ENCODE assay signal across 8 cellular contexts in the genomic region with DNA sequence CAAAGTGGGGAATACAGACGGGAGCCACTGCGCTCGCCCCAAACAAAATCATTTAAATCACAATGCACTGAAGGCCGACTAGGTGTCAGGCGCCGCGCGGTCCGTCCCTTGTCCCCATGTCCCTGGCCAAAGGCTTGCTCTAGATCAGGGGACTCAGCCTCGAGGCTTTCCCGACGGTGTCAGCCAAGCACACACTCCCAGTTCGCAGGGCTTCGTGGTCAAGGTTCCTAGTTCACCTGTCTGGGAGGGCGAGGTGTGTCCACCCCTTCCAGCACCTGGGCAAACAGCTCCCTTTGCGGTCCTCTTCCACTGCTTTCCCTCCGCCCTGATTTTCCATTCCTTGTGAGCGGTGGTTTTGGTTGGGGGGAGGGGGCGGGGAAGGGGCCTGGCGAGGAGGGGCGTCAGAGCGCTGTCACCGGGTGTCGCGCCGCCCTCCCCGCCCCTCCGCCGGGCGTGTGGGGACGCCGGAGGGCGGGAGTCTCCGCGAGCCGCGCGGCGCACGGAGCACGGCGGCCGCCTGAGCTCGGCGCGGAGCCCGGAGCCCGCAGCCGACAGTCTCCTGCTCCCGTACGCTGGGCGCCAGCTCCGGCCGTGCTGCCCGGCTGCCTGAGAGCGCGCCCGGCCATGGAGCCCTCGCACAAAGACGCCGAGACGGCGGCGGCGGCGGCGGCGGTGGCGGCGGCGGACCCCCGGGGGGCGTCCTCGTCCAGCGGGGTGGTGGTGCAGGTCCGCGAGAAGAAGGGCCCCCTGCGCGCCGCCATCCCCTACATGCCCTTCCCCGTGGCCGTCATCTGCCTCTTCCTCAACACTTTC. TPM values are rescaled to one million over a fixed set of nuclear protein-coding genes. Genes with fewer than 3 reads are reported as not detected.
A peak's percentile ranks its signal among the peaks of the same experiment; 100 is the strongest.
DNase-seq lines count a peak whose midpoint lies in the region; ATAC-seq and TF ChIP-seq lines count a peak whose summit lies in the region.

Gene STUM, plus strand, starts transcription at position 484 of the 813 bp plus-strand sequence. Its CDS starts 141 bp downstream, at position 625.

- H3F3A ChIP-seq in GM23338 (replicated peaks; ENCODE audit: low read depth): no peaks in the 10 kb centered on the region

- H3K36me3 Mint-ChIP-seq in GM23338 (ENCODE audit: low read depth) (no peaks in the 10 kb centered on the region), T-cell (no peaks in the 10 kb centered on the region), type B pancreatic cell (no peaks in the 10 kb centered on the region)

- H3K4me1 Mint-ChIP-seq in GM23338: peaks cover 27% of the 10 kb centered on the region
- peaks cover 16 to 21% (median 18%) of the 10 kb centered on the region in 3 donors for H3K4me1 Mint-ChIP-seq in T-cell
- peaks cover 13% of the 10 kb centered on the region for H3K4me1 Mint-ChIP-seq in type B pancreatic cell (ENCODE audit: unreplicated experiment)

- no peaks in the 10 kb centered on the region for H3K9me2 ChIP-seq in GM23338 (ENCODE audit: insufficient read depth)

- ATAC-seq in GM23338 (peak; percentile 57), T-cell (replicated peaks in 1 of 4) (peak; percentile 68 to 73 (median 70)), GM18870 (IDR thresholded peaks at IDR 0.05; ENCODE audit: unreplicated experiment) (no peak), GM18858 (IDR thresholded peaks at IDR 0.05; ENCODE audit: unreplicated experiment) (no peak)

- H3K27me3 ChIP-seq in GM23338 (ENCODE audit: insufficient read depth) (peaks cover 58% of the 10 kb centered on the region), ectodermal cell (ENCODE audit: control insufficient read depth, insufficient read depth, low read length, poor library complexity, severe bottlenecking) (peaks cover 44% of the 10 kb centered on the region)

- H3K36me3 ChIP-seq in GM23338 (ENCODE audit: insufficient read depth) (no peaks in the 10 kb centered on the region), ectodermal cell (ENCODE audit: control insufficient read depth, insufficient read depth, low read length) (no peaks in the 10 kb centered on the region)

- H3K9me3 ChIP-seq in ectodermal cell (ENCODE audit: control insufficient read depth, low read length): no peaks in the 10 kb centered on the region

- H3K4me3 ChIP-seq in AG10803 (ENCODE audit: low read length): peak within 1 kb of the TSS; percentile 17; the same call in 1 of the 2 replicates
- peak within 1 kb of the TSS; percentile 69 for H3K4me3 ChIP-seq in GM23338
- H3K4me3 ChIP-seq in ectodermal cell (ENCODE audit: insufficient read depth, low read depth, low read length): peak within 1 kb of the TSS; percentile 35

- no peak for TF ChIP-seq CTCF in AG10803 (conservative IDR thresholded peaks at IDR 0.05; ENCODE audit: low read length)
- no peak for TF ChIP-seq CTCF in GM23338 (conservative IDR thresholded peaks at IDR 0.05; ENCODE audit: low read depth in 2 of 2)
- TF ChIP-seq CTCF in type B pancreatic cell (conservative IDR thresholded peaks at IDR 0.05): no peak

- H4K20me1 ChIP-seq in GM23338 (replicated peaks; ENCODE audit: insufficient read depth): no peaks in the 10 kb centered on the region; the same call in 1 of the 2 replicates

- DNase-seq in AG10803 (ENCODE audit: low read depth) (peak; percentile 23), GM23338 (ENCODE audit: low spot score) (peak; percentile 68), T-cell (peak in 8 of 34 experiments; percentile 15 to 27 (median 22)), mesenteric fat pad (ENCODE audit: low spot score) (peak; percentile 86), type B pancreatic cell (ENCODE audit: extremely low spot score, unreplicated experiment) (no peak)

- H2AFZ ChIP-seq in GM23338: peak within 1 kb of the TSS; percentile 95

- no peaks in the 10 kb centered on the region for H3K9me3 Mint-ChIP-seq in GM23338
- no peaks in the 10 kb centered on the region for H3K9me3 Mint-ChIP-seq in T-cell
- no peaks in the 10 kb centered on the region for H3K9me3 Mint-ChIP-seq in type B pancreatic cell

- WGBS in ectodermal cell, 2 experiments: 0% methylated on average over 82 of the region's 82 CpGs

- peaks cover 8% of the 10 kb centered on the region for H3K4me1 ChIP-seq in GM23338 (ENCODE audit: insufficient read depth)
- H3K4me1 ChIP-seq in ectodermal cell (ENCODE audit: control insufficient read depth, insufficient read depth, low read length): peaks cover 5% of the 10 kb centered on the region

- peak within 1 kb of the TSS; percentile 93 for H3K4me2 ChIP-seq in GM23338

- no peaks in the 10 kb centered on the region for H3K79me2 ChIP-seq in GM23338 (replicated peaks; ENCODE audit: insufficient read depth)

- CTCF ChIA-PET in T-cell (lab: Charles Lee): interaction anchor here (0.6 to 0.8 kb wide), 17 partner anchors 12 to 995 kb away, joined by 3 to 10 read pairs (median 4); partner anchors contain the start of gene PARP1 (in 1 of the 2)

- H3K27ac ChIP-seq in GM23338 (ENCODE audit: low read depth) (no peak within 1 kb of the TSS), ectodermal cell (ENCODE audit: insufficient read depth, low read depth, low read length, poor library complexity, severe bottlenecking) (no peak within 1 kb of the TSS)

- H3K27ac Mint-ChIP-seq in GM23338: no peak within 1 kb of the TSS
- H3K27ac Mint-ChIP-seq in T-cell: no peak within 1 kb of the TSS
- no peak within 1 kb of the TSS for H3K27ac Mint-ChIP-seq in type B pancreatic cell

- H3K27me3 Mint-ChIP-seq in GM23338 (ENCODE audit: insufficient read depth, low read depth, poor library complexity) (peaks cover 50% of the 10 kb centered on the region), T-cell (peaks cover 37 to 56% of the 10 kb centered on the region in 2 donors), type B pancreatic cell (peaks cover 65% of the 10 kb centered on the region)

- H3K4me3 Mint-ChIP-seq in GM23338 (peak within 1 kb of the TSS; percentile 68), T-cell (peak within 1 kb of the TSS; percentile 74 to 83 (median 76)), type B pancreatic cell (peak within 1 kb of the TSS; percentile 85)

- POLR2A ChIA-PET in T-cell (lab: Charles Lee): no interaction called here

TF ChIP-seq in GM23338, 12 proteins besides CTCF, POLR2A, EP300 and RAD21:
- peak; percentile 28 for TF ChIP-seq EZH2 (IDR thresholded peaks at IDR 0.05; ENCODE audit: low read depth, unreplicated experiment)
- TF ChIP-seq JUNB (IDR thresholded peaks at IDR 0.05; ENCODE audit: unreplicated experiment): no peak
TF ChIP-seq in GM23338: peak in this region for 1.

RNA-seq across cellular contexts. Expression of gene STUM, which starts in this region (rescaled TPM):
- total RNA-seq in GM23338 (2014; rRNA removed; shearing (Covaris generic)): 0.74 and 1.3 TPM in 2 replicates
- polyA plus RNA-seq in GM23338 (2016; fragmentation: Nextera tagmentation; extraction: Ambion mirVana): 0.23 and 0.40 TPM in 2 replicates
- total RNA-seq in T-cell (under 1 TPM in 1 of 5 donors, not detected in 4; 0.10 TPM), mesenteric fat pad (1.8 TPM), type B pancreatic cell (ENCODE audit: low replicate concordance) (2.2 and 2.8 TPM in 2 replicates)
- 2.0 TPM for polyA plus RNA-seq in ectodermal cell (2013, experiment 1 of 4)
- polyA plus RNA-seq in ectodermal cell (2013, experiment 2 of 4): 1.1 TPM
- 0.59 TPM for polyA plus RNA-seq in ectodermal cell (2013, experiment 3 of 4)
- 0.57 TPM for polyA plus RNA-seq in ectodermal cell (2013, experiment 4 of 4)

Comparison
In these comparisons a context has a peak if more than half of its experiments do, and no peak if none do; other contexts are left out.
1. Peak in ATAC-seq in T-cell; RNA of the gene not detected or under 1 TPM.
2. H3K4me3 ChIP-seq: peak in every context shown above with its lines; median percentile 69 in GM23338; 35 in ectodermal cell; 17 in AG10803.